22 cellular contexts compared by ENCODE assay signal in genomic region chr11:44912270-44912987, GRCh38. TPM values are rescaled to one million over a fixed set of nuclear protein-coding genes. Genes with fewer than 3 reads are reported as not detected.
A peak's percentile ranks its signal among the peaks of the same experiment; 100 is the strongest.
DNase-seq lines count a peak whose midpoint lies in the region; ATAC-seq and TF ChIP-seq lines count a peak whose summit lies in the region.
"Had no signal": no experiment of that assay in that cellular context is flagged by ENCODE, and none has a peak within 500 bp of the region (broad histone marks: within the 10 kb centered on the region; RNA-seq: fewer than 3 reads in every experiment).

No MANE protein-coding gene starts in this region.

- H4K8ac ChIP-seq in H9 (replicated peaks; ENCODE audit: insufficient read length, low read depth, low read length), result no peak overlapping the region

- H4K5ac ChIP-seq in H9 (ENCODE audit: insufficient read length, low read depth, low read length), result no peak overlapping the region

- peaks cover 3% of the 10 kb centered on the region for H3K27me3 Mint-ChIP-seq in H9 (ENCODE audit: low read depth)
- no peaks in the 10 kb centered on the region for H3K27me3 Mint-ChIP-seq in brain
- peaks cover 10 to 41% of the 10 kb centered on the region in 2 donors for H3K27me3 Mint-ChIP-seq in stimulated activated naive B cell treated with anti-CD40 and anti-IgM and Interleukin-4, amounts not matched to agents 10 μg/mL and 1 μg/mL and 100 μg/mL, for 72 hours
- no peaks in the 10 kb centered on the region for H3K27me3 Mint-ChIP-seq in activated naive CD4-positive, alpha-beta T cell treated with anti-CD3 and anti-CD28 coated beads for 36 hours (ENCODE audit: low read depth)
- H3K27me3 Mint-ChIP-seq: CD4-positive, CD25-positive, alpha-beta regulatory T cell; IgD-negative memory B cell had no signal

- H3K27me3 ChIP-seq in H9 (ENCODE audit: insufficient read depth, low read length), result no peaks in the 10 kb centered on the region

- H3K36me3 Mint-ChIP-seq in H9 (ENCODE audit: insufficient read depth in 1 of 3, low read depth in 3 of 3) (no peaks in the 10 kb centered on the region), brain (no peaks in the 10 kb centered on the region)
- no peaks in the 10 kb centered on the region for H3K36me3 Mint-ChIP-seq in stimulated activated naive B cell treated with anti-CD40 and anti-IgM and Interleukin-4, amounts not matched to agents 10 μg/mL and 1 μg/mL and 100 μg/mL, for 72 hours
- no peaks in the 10 kb centered on the region for H3K36me3 Mint-ChIP-seq in activated naive CD4-positive, alpha-beta T cell treated with anti-CD3 and anti-CD28 coated beads for 36 hours (ENCODE audit: low read depth)

- H3T11ph ChIP-seq in H9 (ENCODE audit: low read length), result no peak overlapping the region

- H3K4me2 ChIP-seq in H9 (ENCODE audit: insufficient read depth, insufficient read length, low read length), result peak overlapping the region; percentile 55

- peaks cover 2% of the 10 kb centered on the region; the same call in 1 of the 2 replicates for H3K4me1 ChIP-seq in H9 (ENCODE audit: insufficient read depth, low read length)

- H3K4me3 Mint-ChIP-seq in H9 (peak overlapping the region in 1 of 2 experiments; percentile 72; a peak in 3 of 5 replicates), brain (peak overlapping the region in 3 of 5 experiments; percentile 15 to 57 (median 57))
- H3K4me3 Mint-ChIP-seq in stimulated activated naive B cell treated with anti-CD40 and anti-IgM and Interleukin-4, amounts not matched to agents 10 μg/mL and 1 μg/mL and 100 μg/mL, for 72 hours, result peak overlapping the region in 1 of 2 donors; percentile 14
- no peak overlapping the region for H3K4me3 Mint-ChIP-seq in activated naive CD4-positive, alpha-beta T cell treated with anti-CD3 and anti-CD28 coated beads for 36 hours
- H3K4me3 Mint-ChIP-seq: activated T-cell treated with anti-CD3 and anti-CD28 coated beads, Interleukin-2, amount 50 U/mL, for 4 hours; CD4-positive, CD25-positive, alpha-beta regulatory T cell; HFFc6; IgD-negative memory B cell had no signal

- H3K27ac ChIP-seq in H9 (ENCODE audit: insufficient read length, low read depth, low read length), result no peak overlapping the region

- H3K56ac ChIP-seq in H9 (ENCODE audit: insufficient read length, low read depth, low read length), result no peak overlapping the region

- H3K23me2 ChIP-seq in H9 (ENCODE audit: insufficient read length, low read depth, low read length, poor library complexity, severe bottlenecking), result no peaks in the 10 kb centered on the region

- CTCF ChIA-PET in activated naive CD4-positive, alpha-beta T cell treated with anti-CD3 and anti-CD28 coated beads for 36 hours (lab: Charles Lee), result interaction anchor here (0.6 to 3.0 kb wide), 13 partner anchors 15 to 354 kb away, joined by 3 to 17 read pairs (median 4); no protein-coding TSS in a partner anchor

- no peak overlapping the region for H2BK20ac ChIP-seq in H9 (ENCODE audit: low read depth, low read length, poor library complexity, severe bottlenecking)

- no CpG with 5 or more reads among the region's 12 CpGs for WGBS in H9 (ENCODE audit: extremely low coverage, insufficient read length, low lambda C conversion rate)

- ATAC-seq in left lobe of liver, result peak; percentile 88
- ATAC-seq in sciatic nerve, result peak; percentile 45
- ATAC-seq in stimulated activated naive B cell treated with anti-CD40 and anti-IgM and Interleukin-4, amounts not matched to agents 10 μg/mL and 1 μg/mL and 100 μg/mL, for 72 hours (replicated peaks), result no peak

- H3K79me1 ChIP-seq in H9 (ENCODE audit: insufficient read depth, low read depth, low read length, poor library complexity, severe bottlenecking), result no peaks in the 10 kb centered on the region

- H2BK120ac ChIP-seq in H9 (ENCODE audit: low read depth, low read length, poor library complexity, severe bottlenecking), result no peak overlapping the region

- H3K9me3 ChIP-seq in H9 (ENCODE audit: control insufficient read depth, low read depth, low read length), result no peaks in the 10 kb centered on the region

- TF ChIP-seq CTCF in H9 (conservative IDR thresholded peaks at IDR 0.05) (no peak), brain (conservative IDR thresholded peaks at IDR 0.05) (no peak)

- no peak overlapping the region for H3K18ac ChIP-seq in H9 (ENCODE audit: insufficient read length, low read depth, low read length)

- H2BK5ac ChIP-seq in H9 (ENCODE audit: insufficient read length, low read length), result no peak overlapping the region

- H4K91ac ChIP-seq in H9 (ENCODE audit: insufficient read length, low read depth, low read length), result no peak overlapping the region

- no peak overlapping the region for H3K23ac ChIP-seq in H9 (ENCODE audit: insufficient read length, low read depth, low read length)

- no peaks in the 10 kb centered on the region for H3K79me2 ChIP-seq in H9 (ENCODE audit: insufficient read depth, low read length)

- no peaks in the 10 kb centered on the region for H4K20me1 ChIP-seq in H9 (ENCODE audit: control insufficient read depth, insufficient read depth, insufficient read length)

- no peak overlapping the region for H3K9ac ChIP-seq in H9 (ENCODE audit: extremely low read depth, insufficient read length, low read length)

- H2BK15ac ChIP-seq in H9 (ENCODE audit: low read depth, low read length), result no peak overlapping the region

- DNase-seq in H9, result peak; percentile 69
- peak; percentile 81 for DNase-seq in left lobe of liver (ENCODE audit: low spot score)
- DNase-seq in sciatic nerve (ENCODE audit: low spot score), result no peak
- no peak for DNase-seq in stimulated activated naive B cell treated with anti-CD40 and anti-IgM and Interleukin-4, amounts not matched to agents 10 μg/mL and 1 μg/mL and 100 μg/mL, for 72 hours
- DNase-seq in H4 (ENCODE audit: low spot score), result no peak
- DNase-seq in activated naive CD4-positive, alpha-beta T cell treated with anti-CD3 and anti-CD28 coated beads for 36 hours, result no peak
- DNase-seq: activated CD4-positive, alpha-beta T cell treated with anti-CD3 and anti-CD28 coated beads, Interleukin-2, amount 50 U/mL, for 1 hour; activated T-cell treated with anti-CD3 and anti-CD28 coated beads, Interleukin-2, amount 50 U/mL, for 4 hours; CD4-positive, CD25-positive, alpha-beta regulatory T cell; cerebellar nuclear complex; head of caudate nucleus; HFFc6; left colon; NCI-H1092; NCI-H1930; NCI-H526 treated with DMSO at 0.1 percent for 48 hours; occipital lobe; SHP77 treated with DMSO at 0.1 percent for 48 hours; stimulated activated CD4-positive, alpha-beta T cell treated with anti-CD3 and anti-CD28 coated beads, Interleukin-2, amount 100 ng/mL, for 24 hours; T1000 had no signal

- H3K27ac Mint-ChIP-seq in H9 (peak overlapping the region in 1 of 3 experiments; percentile 82; a peak in 2 of 7 replicates), brain (peak overlapping the region; percentile 56 to 97 (median 94))
- H3K27ac Mint-ChIP-seq in stimulated activated naive B cell treated with anti-CD40 and anti-IgM and Interleukin-4, amounts not matched to agents 10 μg/mL and 1 μg/mL and 100 μg/mL, for 72 hours, result no peak overlapping the region
- H3K27ac Mint-ChIP-seq in activated naive CD4-positive, alpha-beta T cell treated with anti-CD3 and anti-CD28 coated beads for 36 hours, result no peak overlapping the region
- H3K27ac Mint-ChIP-seq: CD4-positive, CD25-positive, alpha-beta regulatory T cell; HFFc6; IgD-negative memory B cell had no signal

- no peak overlapping the region for H3K4ac ChIP-seq in H9 (ENCODE audit: low read depth, low read length)

- H2AFZ ChIP-seq in H9 (ENCODE audit: low read length), result no peak overlapping the region

- H3K9me3 Mint-ChIP-seq in H9 (no peaks in the 10 kb centered on the region; a peak in 1 of 5 replicates), brain (no peaks in the 10 kb centered on the region)
- no peaks in the 10 kb centered on the region for H3K9me3 Mint-ChIP-seq in stimulated activated naive B cell treated with anti-CD40 and anti-IgM and Interleukin-4, amounts not matched to agents 10 μg/mL and 1 μg/mL and 100 μg/mL, for 72 hours
- no peaks in the 10 kb centered on the region for H3K9me3 Mint-ChIP-seq in activated naive CD4-positive, alpha-beta T cell treated with anti-CD3 and anti-CD28 coated beads for 36 hours
- H3K9me3 Mint-ChIP-seq: activated T-cell treated with anti-CD3 and anti-CD28 coated beads, Interleukin-2, amount 50 U/mL, for 4 hours; CD4-positive, CD25-positive, alpha-beta regulatory T cell; HFFc6; IgD-negative memory B cell had no signal

- H2AK5ac ChIP-seq in H9 (ENCODE audit: insufficient read length, low read length), result no peak overlapping the region

- intact Hi-C loops in sciatic nerve (cut with DNase I), result loop anchor here (5.0 kb wide), 2 partner anchors 290 to 355 kb away; no protein-coding TSS in a partner anchor
- intact Hi-C loops in activated naive CD4-positive, alpha-beta T cell treated with anti-CD3 and anti-CD28 coated beads for 36 hours (cut with micrococcal nuclease), result loop anchor here (5.0 kb wide), 1 partner anchor 135 kb away; no protein-coding TSS in a partner anchor

- no peak overlapping the region for H2BK12ac ChIP-seq in H9 (ENCODE audit: insufficient read length, low read depth, low read length)

- no peak overlapping the region for H3K14ac ChIP-seq in H9 (ENCODE audit: insufficient read depth, low read length)

- H3K4me1 Mint-ChIP-seq in H9, result peaks cover 22 to 33% of the 10 kb centered on the region in 2 experiments
- H3K4me1 Mint-ChIP-seq in brain, result peaks cover 30% of the 10 kb centered on the region
- peaks cover 19 to 33% of the 10 kb centered on the region in 2 donors for H3K4me1 Mint-ChIP-seq in stimulated activated naive B cell treated with anti-CD40 and anti-IgM and Interleukin-4, amounts not matched to agents 10 μg/mL and 1 μg/mL and 100 μg/mL, for 72 hours
- peaks cover 3% of the 10 kb centered on the region for H3K4me1 Mint-ChIP-seq in activated naive CD4-positive, alpha-beta T cell treated with anti-CD3 and anti-CD28 coated beads for 36 hours (ENCODE audit: low read depth)

RNA-seq across cellular contexts. Expression of gene TP53I11, which starts 38.3 kb away (rescaled TPM):
- 94.2 and 95.6 TPM in 2 replicates for total RNA-seq in H9 (2021)
- polyA plus RNA-seq in brain (ENCODE audit: insufficient read depth, low read depth, low replicate concordance), result 75.8 TPM
- 8.7 TPM for total RNA-seq in left lobe of liver
- 101 TPM for total RNA-seq in sciatic nerve
- 10.4 and 13.5 TPM in 2 replicates for total RNA-seq in H4 (2014; rRNA removed; shearing (Covaris generic))
- total RNA-seq in activated naive CD4-positive, alpha-beta T cell treated with anti-CD3 and anti-CD28 coated beads for 36 hours, result 10 to 100 TPM; 10.3 to 14.0 TPM

Comparison
In these comparisons a context has a peak if more than half of its experiments do, and no peak if none do; other contexts are left out.
1. DNase-seq: peak in H9 (single experiment) and left lobe of liver (single experiment); none in sciatic nerve (single experiment), stimulated activated naive B cell treated with anti-CD40 and anti-IgM and Interleukin-4, amounts not matched to agents 10 μg/mL and 1 μg/mL and 100 μg/mL, for 72 hours (single experiment), H4 (single experiment) and activated naive CD4-positive, alpha-beta T cell treated with anti-CD3 and anti-CD28 coated beads for 36 hours (single experiment).
2. H3K27ac Mint-ChIP-seq: peak in brain (5 of 5); none in stimulated activated naive B cell treated with anti-CD40 and anti-IgM and Interleukin-4, amounts not matched to agents 10 μg/mL and 1 μg/mL and 100 μg/mL, for 72 hours (single experiment) and activated naive CD4-positive, alpha-beta T cell treated with anti-CD3 and anti-CD28 coated beads for 36 hours (single experiment).
3. ATAC-seq: peak in left lobe of liver (single experiment) and sciatic nerve (single experiment); none in stimulated activated naive B cell treated with anti-CD40 and anti-IgM and Interleukin-4, amounts not matched to agents 10 μg/mL and 1 μg/mL and 100 μg/mL, for 72 hours (0 of 2).